ENCODE assay signal across 1 cellular context in the genomic region with DNA sequence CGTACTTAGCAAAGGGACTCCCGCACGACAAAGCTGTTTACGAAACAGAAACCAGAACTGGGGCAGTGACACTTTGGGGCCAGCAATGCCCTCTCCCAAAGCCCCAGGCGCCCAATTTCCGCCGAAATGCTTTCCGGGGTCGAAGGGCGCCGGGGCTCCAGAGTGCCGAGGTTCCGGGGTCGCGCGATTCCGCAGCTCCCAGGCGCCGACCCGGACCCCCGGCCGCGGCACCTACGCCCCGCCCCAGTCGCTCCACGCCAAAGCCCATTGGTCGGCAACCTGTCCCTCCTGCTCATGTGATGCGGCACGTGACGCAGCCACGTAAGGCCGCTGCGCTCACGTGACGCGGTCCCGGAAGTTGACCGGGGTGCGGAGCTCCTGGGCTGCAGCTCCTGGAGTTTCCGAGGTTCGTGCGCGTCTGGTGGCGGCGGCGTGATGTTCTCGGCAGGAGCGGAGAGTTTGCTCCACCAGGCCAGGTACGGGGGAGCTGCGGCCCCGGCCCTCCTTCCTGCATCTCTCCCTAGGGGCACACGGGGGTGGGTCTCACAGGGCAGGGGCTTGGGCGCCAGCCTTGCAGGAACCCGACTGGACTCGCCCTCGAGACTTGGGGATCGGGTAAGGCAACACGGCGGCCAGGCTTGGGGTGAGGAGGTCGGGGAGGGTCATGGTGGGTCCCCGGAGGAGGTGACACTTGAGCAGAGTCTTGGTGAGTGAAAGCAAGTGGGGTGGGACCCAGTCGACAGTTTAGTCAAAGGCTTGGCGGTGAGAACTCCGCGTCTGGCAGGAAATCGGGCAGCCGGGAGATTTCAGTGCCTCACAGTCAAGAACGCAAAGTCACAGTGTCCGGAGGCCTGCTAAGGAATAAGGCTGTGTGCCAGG.
A peak's percentile ranks its signal among the peaks of the same experiment; 100 is the strongest.
TF ChIP-seq lines count a peak whose summit lies in the region.

Gene AP5Z1, plus strand, starts transcription at position 343 of the 879 bp plus-strand sequence. Its CDS starts 93 bp downstream, at position 436.

TF ChIP-seq in GM12878, 131 proteins besides CTCF, POLR2A, EP300 and RAD21 (continued from another document and continues in another):
- TF ChIP-seq, protein P1, sequence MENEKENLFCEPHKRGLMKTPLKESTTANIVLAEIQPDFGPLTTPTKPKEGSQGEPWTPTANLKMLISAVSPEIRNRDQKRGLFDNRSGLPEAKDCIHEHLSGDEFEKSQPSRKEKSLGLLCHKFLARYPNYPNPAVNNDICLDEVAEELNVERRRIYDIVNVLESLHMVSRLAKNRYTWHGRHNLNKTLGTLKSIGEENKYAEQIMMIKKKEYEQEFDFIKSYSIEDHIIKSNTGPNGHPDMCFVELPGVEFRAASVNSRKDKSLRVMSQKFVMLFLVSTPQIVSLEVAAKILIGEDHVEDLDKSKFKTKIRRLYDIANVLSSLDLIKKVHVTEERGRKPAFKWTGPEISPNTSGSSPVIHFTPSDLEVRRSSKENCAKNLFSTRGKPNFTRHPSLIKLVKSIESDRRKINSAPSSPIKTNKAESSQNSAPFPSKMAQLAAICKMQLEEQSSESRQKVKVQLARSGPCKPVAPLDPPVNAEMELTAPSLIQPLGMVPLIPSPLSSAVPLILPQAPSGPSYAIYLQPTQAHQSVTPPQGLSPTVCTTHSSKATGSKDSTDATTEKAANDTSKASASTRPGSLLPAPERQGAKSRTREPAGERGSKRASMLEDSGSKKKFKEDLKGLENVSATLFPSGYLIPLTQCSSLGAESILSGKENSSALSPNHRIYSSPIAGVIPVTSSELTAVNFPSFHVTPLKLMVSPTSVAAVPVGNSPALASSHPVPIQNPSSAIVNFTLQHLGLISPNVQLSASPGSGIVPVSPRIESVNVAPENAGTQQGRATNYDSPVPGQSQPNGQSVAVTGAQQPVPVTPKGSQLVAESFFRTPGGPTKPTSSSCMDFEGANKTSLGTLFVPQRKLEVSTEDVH (IDR thresholded peaks at IDR 0.05; ENCODE audit: low read depth, partially characterized antibody): peak; percentile 25
- TF ChIP-seq SIX5 (IDR thresholded peaks at IDR 0.05; ENCODE audit: low read depth, low read length, severe bottlenecking) (peak; percentile 29), IKZF2 (IDR thresholded peaks at IDR 0.05) (peak in 1 of 2 experiments; percentile 21; a peak in 1 of 4 replicates), ZNF592 (IDR thresholded peaks at IDR 0.05) (no peak), ZNF687 (IDR thresholded peaks at IDR 0.05) (peak; percentile 63), ZNF384 (IDR thresholded peaks at IDR 0.05; ENCODE audit: borderline replicate concordance, low read depth, low read length) (no peak), SMARCA5 (IDR thresholded peaks at IDR 0.05) (no peak), STAT1 (conservative IDR thresholded peaks at IDR 0.05) (0 out of 2 replicates have a peak, but pooled peaks have one; percentile 32), HDAC2 (IDR thresholded peaks at IDR 0.05) (no peak), CHD1 (IDR thresholded peaks at IDR 0.05; ENCODE audit: low read depth, low read length) (0 out of 2 replicates have a peak, but pooled peaks have one; percentile 27), SUPT20H (IDR thresholded peaks at IDR 0.05; ENCODE audit: borderline replicate concordance, control insufficient read depth, low read depth, low read length) (no peak), SP1 (IDR thresholded peaks at IDR 0.05; ENCODE audit: low read depth, low read length) (peak; percentile 88), TCF7 (IDR thresholded peaks at IDR 0.05; ENCODE audit: borderline replicate concordance) (no peak), PAX5 (IDR thresholded peaks at IDR 0.05; ENCODE audit: borderline replicate concordance, low read depth, low read length) (peak; percentile 93), CEBPZ (IDR thresholded peaks at IDR 0.05; ENCODE audit: low read depth, low read length) (no peak), PKNOX1 (IDR thresholded peaks at IDR 0.05) (peak; percentile 97), RCOR1 (conservative IDR thresholded peaks at IDR 0.05; ENCODE audit: low read depth, low read length) (no peak; the same call in 1 of the 2 replicates), ZNF217 (IDR thresholded peaks at IDR 0.05) (no peak), SIN3A (IDR thresholded peaks at IDR 0.05; ENCODE audit: low read depth, low read length) (peak; percentile 95), TBL1XR1 (IDR thresholded peaks at IDR 0.05; ENCODE audit: low read depth, low read length) (peak; percentile 88; the same call in 1 of the 2 replicates), MEF2B (IDR thresholded peaks at IDR 0.05; ENCODE audit: partially characterized antibody, poor library complexity, severe bottlenecking) (peak; percentile 84), MEF2A (IDR thresholded peaks at IDR 0.05; ENCODE audit: insufficient read depth, low read depth, low read length) (no peak), BMI1 (IDR thresholded peaks at IDR 0.05; ENCODE audit: borderline replicate concordance) (no peak), ZBED1 (IDR thresholded peaks at IDR 0.05; ENCODE audit: borderline replicate concordance) (no peak), WRNIP1 (IDR thresholded peaks at IDR 0.05; ENCODE audit: borderline replicate concordance, low read depth, low read length) (no peak), RUNX3 (IDR thresholded peaks at IDR 0.05; ENCODE audit: low read length) (peak; percentile 17; the same call in 1 of the 2 replicates), HDAC6 (IDR thresholded peaks at IDR 0.05; ENCODE audit: unreplicated experiment) (no peak), MAX (IDR thresholded peaks at IDR 0.05; ENCODE audit: low read depth, low read length) (peak; percentile 100), SPI1 (IDR thresholded peaks at IDR 0.05; ENCODE audit: borderline replicate concordance, insufficient read depth, low read depth, low read length) (no peak), BCL3 (IDR thresholded peaks at IDR 0.05; ENCODE audit: borderline replicate concordance, insufficient read depth, low read depth, low read length, poor library complexity, severe bottlenecking) (peak; percentile 17)
- TF ChIP-seq, protein P2, sequence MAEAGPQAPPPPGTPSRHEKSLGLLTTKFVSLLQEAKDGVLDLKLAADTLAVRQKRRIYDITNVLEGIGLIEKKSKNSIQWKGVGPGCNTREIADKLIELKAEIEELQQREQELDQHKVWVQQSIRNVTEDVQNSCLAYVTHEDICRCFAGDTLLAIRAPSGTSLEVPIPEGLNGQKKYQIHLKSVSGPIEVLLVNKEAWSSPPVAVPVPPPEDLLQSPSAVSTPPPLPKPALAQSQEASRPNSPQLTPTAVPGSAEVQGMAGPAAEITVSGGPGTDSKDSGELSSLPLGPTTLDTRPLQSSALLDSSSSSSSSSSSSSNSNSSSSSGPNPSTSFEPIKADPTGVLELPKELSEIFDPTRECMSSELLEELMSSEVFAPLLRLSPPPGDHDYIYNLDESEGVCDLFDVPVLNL (IDR thresholded peaks at IDR 0.05; ENCODE audit: low read depth, low read length): no peak
- TF ChIP-seq, protein P3, sequence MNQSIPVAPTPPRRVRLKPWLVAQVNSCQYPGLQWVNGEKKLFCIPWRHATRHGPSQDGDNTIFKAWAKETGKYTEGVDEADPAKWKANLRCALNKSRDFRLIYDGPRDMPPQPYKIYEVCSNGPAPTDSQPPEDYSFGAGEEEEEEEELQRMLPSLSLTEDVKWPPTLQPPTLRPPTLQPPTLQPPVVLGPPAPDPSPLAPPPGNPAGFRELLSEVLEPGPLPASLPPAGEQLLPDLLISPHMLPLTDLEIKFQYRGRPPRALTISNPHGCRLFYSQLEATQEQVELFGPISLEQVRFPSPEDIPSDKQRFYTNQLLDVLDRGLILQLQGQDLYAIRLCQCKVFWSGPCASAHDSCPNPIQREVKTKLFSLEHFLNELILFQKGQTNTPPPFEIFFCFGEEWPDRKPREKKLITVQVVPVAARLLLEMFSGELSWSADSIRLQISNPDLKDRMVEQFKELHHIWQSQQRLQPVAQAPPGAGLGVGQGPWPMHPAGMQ (IDR thresholded peaks at IDR 0.05; ENCODE audit: borderline replicate concordance): no peak
